In genomic region chr1:150628766-150629114, GRCh38 we compare ENCODE assay signal across 8 cellular contexts.
DNase-seq lines count a peak whose midpoint lies in the region; ATAC-seq and TF ChIP-seq lines count a peak whose summit lies in the region.

No MANE protein-coding gene starts in this region.

- H3K27ac Mint-ChIP-seq in stimulated activated memory B cell treated with anti-CD40 and anti-IgM and Interleukin-4, amounts not matched to agents 10 μg/mL and 1 μg/mL and 100 μg/mL, for 72 hours: no peak overlapping the region

- no peaks in the 10 kb centered on the region for H3K9me3 Mint-ChIP-seq in stimulated activated memory B cell treated with anti-CD40 and anti-IgM and Interleukin-4, amounts not matched to agents 10 μg/mL and 1 μg/mL and 100 μg/mL, for 72 hours

- H3K27me3 Mint-ChIP-seq in stimulated activated memory B cell treated with anti-CD40 and anti-IgM and Interleukin-4, amounts not matched to agents 10 μg/mL and 1 μg/mL and 100 μg/mL, for 72 hours: no peaks in the 10 kb centered on the region

- H3K36me3 Mint-ChIP-seq in stimulated activated memory B cell treated with anti-CD40 and anti-IgM and Interleukin-4, amounts not matched to agents 10 μg/mL and 1 μg/mL and 100 μg/mL, for 72 hours: peaks cover 21% of the 10 kb centered on the region

- no peak overlapping the region for H3K4me3 Mint-ChIP-seq in stimulated activated memory B cell treated with anti-CD40 and anti-IgM and Interleukin-4, amounts not matched to agents 10 μg/mL and 1 μg/mL and 100 μg/mL, for 72 hours

- no peak for TF ChIP-seq CTCF in GM12865 (IDR thresholded peaks at IDR 0.05; ENCODE audit: insufficient read depth, low read depth, low read length, missing control alignments)

- no peaks in the 10 kb centered on the region for H3K27me3 ChIP-seq in iPS DF 6.9 (ENCODE audit: control insufficient read depth, insufficient read depth, low read length)

- H3K4me1 Mint-ChIP-seq in stimulated activated memory B cell treated with anti-CD40 and anti-IgM and Interleukin-4, amounts not matched to agents 10 μg/mL and 1 μg/mL and 100 μg/mL, for 72 hours: peaks cover 26% of the 10 kb centered on the region

- H3K9me3 ChIP-seq in SK-N-MC (ENCODE audit: low read depth, low read length) (no peaks in the 10 kb centered on the region), iPS DF 6.9 (ENCODE audit: control insufficient read depth, insufficient read depth, low read length) (no peaks in the 10 kb centered on the region)

- H3K36me3 ChIP-seq in SK-N-MC (ENCODE audit: insufficient read depth, low read length): peaks cover 42% of the 10 kb centered on the region
- peaks cover 11% of the 10 kb centered on the region; the same call in 1 of the 2 replicates for H3K36me3 ChIP-seq in iPS DF 6.9 (ENCODE audit: control insufficient read depth, insufficient read depth, low read length)

- H3K9ac ChIP-seq in SK-N-MC (ENCODE audit: insufficient read length): peak overlapping the region; percentile 90

- no CpG with 5 or more reads among the region's 9 CpGs for WGBS in iPS DF 6.9 (ENCODE audit: insufficient coverage, insufficient read length)

- ATAC-seq in stimulated activated memory B cell treated with anti-CD40 and anti-IgM and Interleukin-4, amounts not matched to agents 10 μg/mL and 1 μg/mL and 100 μg/mL, for 72 hours: no peak

- in situ Hi-C loops in KBM-7 (cut with MboI; ENCODE audit: low pct_unique_long_range_greater_than_20kb, low sequenced_read_pairs): no loop called here

- DNase-seq in GM12865 (ENCODE audit: low read depth): no peak
- no peak for DNase-seq in SK-N-MC (ENCODE audit: low read depth, low spot score)
- DNase-seq in iPS DF 6.9 (ENCODE audit: low read depth, low spot score): no peak
- DNase-seq in stimulated activated naive CD4-positive, alpha-beta T cell treated with Interleukin-2 at 50 U/mL for 16 hours (lab: John Stamatoyannopoulos, UW): no peak
- DNase-seq in KBM-7: no peak
- no peak for DNase-seq in iPS-NIHi7 (ENCODE audit: extremely low spot score)

- no peaks in the 10 kb centered on the region for H3K4me1 ChIP-seq in iPS DF 6.9 (ENCODE audit: control insufficient read depth, insufficient read depth, low read length)

- H3K27ac ChIP-seq in SK-N-MC: peak overlapping the region; percentile 39; the same call in 1 of the 2 replicates
- H3K27ac ChIP-seq in iPS DF 6.9 (ENCODE audit: low read length): no peak overlapping the region
- peak overlapping the region in 20 of 21 experiments; percentile 27 to 98 (median 93) for H3K27ac ChIP-seq in skin epidermis

- peak overlapping the region; percentile 77 for H3K4me3 ChIP-seq in GM12865 (ENCODE audit: low read depth, low read length)
- peak overlapping the region; percentile 91 for H3K4me3 ChIP-seq in SK-N-MC
- H3K4me3 ChIP-seq in iPS DF 6.9 (ENCODE audit: low read length): peak overlapping the region; percentile 56; the same call in 1 of the 2 replicates
- peak overlapping the region; percentile 51 to 75 (median 70) for H3K4me3 ChIP-seq in skin epidermis
